In genomic region chr12:56163533-56164344, GRCh38 we compare ENCODE assay signal across 15 cellular contexts. TPM values are rescaled to one million over a fixed set of nuclear protein-coding genes. Genes with fewer than 3 reads are reported as not detected.
DNase-seq lines count a peak whose midpoint lies in the region; ATAC-seq, FAIRE-seq and TF ChIP-seq lines count a peak whose summit lies in the region.
"Had no signal": no experiment of that assay in that cellular context is flagged by ENCODE, and none has a peak within 500 bp of the region (broad histone marks: within the 10 kb centered on the region; RNA-seq: fewer than 3 reads in every experiment).

No MANE protein-coding gene starts in this region.

- FAIRE-seq in GM12891 (lab: Jason Lieb, UNC): no peak

- POLR2A ChIA-PET in PC-3 (lab: Charles Lee; ENCODE audit: unreplicated experiment): interaction anchor here (0.7 kb wide), 1 partner anchor 20 kb away, joined by 4 read pairs; no protein-coding TSS in a partner anchor

- DNase-seq in GM12891 (ENCODE audit: insufficient read length, low spot score): no peak
- DNase-seq in M059J (ENCODE audit: low read depth): peak; percentile 25
- DNase-seq in effector memory CD8-positive, alpha-beta T cell: no peak
- no peak for DNase-seq in sigmoid colon
- no peak for DNase-seq in DMS153 (lab: John Stamatoyannopoulos, UW)
- no peak for DNase-seq in PC-3
- DNase-seq in dedifferentiated amniotic fluid mesenchymal stem cell (ENCODE audit: extremely low spot score): no peak
- no peak for DNase-seq in ecto neural progenitor cell (ENCODE audit: low spot score)
- DNase-seq: activated gamma-delta T cell, GDM1, heart right ventricle, lower lobe of right lung, NCI-H2171 had no signal

- CTCF ChIA-PET in PC-3 (lab: Charles Lee): interaction anchor here (0.5 kb wide), 1 partner anchor 36 kb away, joined by 4 read pairs; the partner anchor contains the start of gene ESYT1

- H3K9me3 ChIP-seq in sigmoid colon (no peaks in the 10 kb centered on the region), PC-3 (ENCODE audit: low read length) (no peaks in the 10 kb centered on the region)
- H3K9me3 ChIP-seq: heart right ventricle, lower lobe of right lung had no signal

- H2AFZ ChIP-seq in PC-3 (ENCODE audit: low read length): no peak overlapping the region

- H3K27me3 ChIP-seq in sigmoid colon (no peaks in the 10 kb centered on the region), PC-3 (ENCODE audit: low read length) (no peaks in the 10 kb centered on the region)
- H3K27me3 ChIP-seq: heart right ventricle had no signal

- 77 to 81% methylated on average over 11 of the region's 11 CpGs for WGBS in sigmoid colon, 2 donors

- H3F3A ChIP-seq in PC-3 (ENCODE audit: low read length, unreplicated experiment): peaks cover 13% of the 10 kb centered on the region

- no peaks in the 10 kb centered on the region for H3K27me3 Mint-ChIP-seq in effector memory CD8-positive, alpha-beta T cell

- peaks cover 0 to 45% (median 37%) of the 10 kb centered on the region in 4 donors for H3K4me1 ChIP-seq in sigmoid colon
- H3K4me1 ChIP-seq in PC-3 (ENCODE audit: insufficient read depth, low read length): peaks cover 20% of the 10 kb centered on the region

- H3K79me2 ChIP-seq in PC-3 (ENCODE audit: low read length): peaks cover 32% of the 10 kb centered on the region

- H3K27ac ChIP-seq in sigmoid colon: peak overlapping the region; percentile 93 to 99 (median 94)
- no peak overlapping the region for H3K27ac ChIP-seq in PC-3 (ENCODE audit: low read length)
- H3K27ac ChIP-seq: lower lobe of right lung had no signal

- BruUV-seq in PC-3 (replicated peaks; lab: Mats Ljungman, UMichigan): no TSS peak

- H4K20me1 ChIP-seq in PC-3 (ENCODE audit: low read length): peaks cover 32% of the 10 kb centered on the region

- no peak overlapping the region for H3K4me2 ChIP-seq in PC-3 (ENCODE audit: low read length)

- H3K4me3 ChIP-seq in sigmoid colon (no peak overlapping the region), PC-3 (ENCODE audit: low read length) (no peak overlapping the region)
- H3K4me3 ChIP-seq: heart right ventricle, lower lobe of right lung had no signal

- H3K36me3 ChIP-seq in sigmoid colon (peaks cover 43 to 92% (median 62%) of the 10 kb centered on the region in 4 donors), PC-3 (ENCODE audit: low read depth, low read length) (peaks cover 51% of the 10 kb centered on the region)

- H3K4me3 Mint-ChIP-seq in effector memory CD8-positive, alpha-beta T cell: peak overlapping the region in 1 of 2 donors; percentile 36

- no peak for TF ChIP-seq EP300 in sigmoid colon (IDR thresholded peaks at IDR 0.05)

- no peaks in the 10 kb centered on the region for H3K9me2 ChIP-seq in PC-3 (replicated peaks; ENCODE audit: low read length)

- intact Hi-C loops in sigmoid colon (cut with DNase I): no loop called here
- intact Hi-C loops in PC-3 (cut with micrococcal nuclease): no loop called here

- ATAC-seq in effector memory CD8-positive, alpha-beta T cell (replicated peaks): no peak
- no peak for ATAC-seq in PC-3
- ATAC-seq: HCT116, lower lobe of right lung, Panc1 had no signal

- TF ChIP-seq POLR2A in GM12891 (IDR thresholded peaks at IDR 0.05; ENCODE audit: low read depth, low read length): peak; percentile 67
- TF ChIP-seq POLR2A in sigmoid colon (IDR thresholded peaks at IDR 0.05): no peak

- no peaks in the 10 kb centered on the region for H3K9me3 Mint-ChIP-seq in effector memory CD8-positive, alpha-beta T cell

- peaks cover 31 to 34% of the 10 kb centered on the region in 2 donors for H3K4me1 Mint-ChIP-seq in effector memory CD8-positive, alpha-beta T cell (ENCODE audit: low read depth in 2 of 2)

- peak overlapping the region; percentile 87 to 95 for H3K27ac Mint-ChIP-seq in effector memory CD8-positive, alpha-beta T cell

- H3K9ac ChIP-seq in PC-3 (ENCODE audit: low read length): no peak overlapping the region

- TF ChIP-seq CTCF in sigmoid colon (IDR thresholded peaks at IDR 0.05) (no peak), PC-3 (conservative IDR thresholded peaks at IDR 0.05; ENCODE audit: low read depth, low read length) (no peak)

- H3K36me3 Mint-ChIP-seq in effector memory CD8-positive, alpha-beta T cell (ENCODE audit: insufficient read depth): peaks cover 91% of the 10 kb centered on the region

TF ChIP-seq in GM12891, 5 proteins besides CTCF, POLR2A, EP300 and RAD21:
- no peak for TF ChIP-seq PAX5 (IDR thresholded peaks at IDR 0.05; ENCODE audit: insufficient read depth, low read length, severe bottlenecking)
- TF ChIP-seq POLR2AphosphoS5 (IDR thresholded peaks at IDR 0.05; ENCODE audit: low read depth, low read length): peak; percentile 66
- no peak for TF ChIP-seq SPI1 (IDR thresholded peaks at IDR 0.05; ENCODE audit: low read depth, low read length)
- peak; percentile 25; the same call in 1 of the 2 replicates for TF ChIP-seq POU2F2 (IDR thresholded peaks at IDR 0.05; ENCODE audit: low read depth, low read length)

RNA-seq across cellular contexts. Expression of gene MYL6, which starts 5.6 kb away (rescaled TPM):
- polyA plus RNA-seq in GM12891 (2012; ENCODE audit: low read depth, missing spikeins): 1,391 TPM
- total RNA-seq in M059J (2014; rRNA removed; shearing (Covaris generic)): 2,913 and 3,348 TPM in 2 replicates
- total RNA-seq in sigmoid colon (1,000 to 10,000 TPM; 6,491 to 9,553 (median 8,571) TPM), PC-3 (2014; rRNA removed) (1,385 and 1,597 TPM in 2 replicates)
- polyA plus RNA-seq in sigmoid colon: 1,000 to 10,000 TPM; 3,150 to 7,537 (median 5,524) TPM

RNA-seq across cellular contexts. Expression of gene MYL6B, which starts 11.4 kb away (rescaled TPM):
- 125 TPM for polyA plus RNA-seq in GM12891 (2012; ENCODE audit: low read depth, missing spikeins)
- total RNA-seq in M059J (2014; rRNA removed; shearing (Covaris generic)): 84.5 and 88.7 TPM in 2 replicates
- total RNA-seq in sigmoid colon: 10 to 100 TPM; 37.7 to 90.6 (median 64.1) TPM
- polyA plus RNA-seq in sigmoid colon: 10 to 100 TPM; 26.4 to 63.7 (median 32.3) TPM
- 153 and 178 TPM in 2 replicates for total RNA-seq in PC-3 (2014; rRNA removed)

RNA-seq across cellular contexts. Expression of gene SMARCC2, which starts 25.5 kb away (rescaled TPM):
- 35.4 TPM for polyA plus RNA-seq in GM12891 (2012; ENCODE audit: low read depth, missing spikeins)
- total RNA-seq in M059J (2014; rRNA removed; shearing (Covaris generic)): 32.4 and 34.5 TPM in 2 replicates
- total RNA-seq in sigmoid colon (100 to 1,000 TPM in 1 of 4 donors, 10 to 100 TPM in 3; 55.7 to 135 (median 70.7) TPM), PC-3 (2014; rRNA removed) (38.4 and 39.4 TPM in 2 replicates)
- polyA plus RNA-seq in sigmoid colon: 10 to 100 TPM; 18.0 to 44.4 (median 18.3) TPM

RNA-seq across cellular contexts. Expression of gene ESYT1, which starts 35.7 kb away (rescaled TPM):
- polyA plus RNA-seq in GM12891 (2012; ENCODE audit: low read depth, missing spikeins): 39.7 TPM
- 86.5 and 117 TPM in 2 replicates for total RNA-seq in M059J (2014; rRNA removed; shearing (Covaris generic))
- total RNA-seq in sigmoid colon (100 to 1,000 TPM in 1 of 4 donors, 10 to 100 TPM in 3; 67.6 to 102 (median 88.7) TPM), PC-3 (2014; rRNA removed) (120 and 176 TPM in 2 replicates)
- polyA plus RNA-seq in sigmoid colon: 10 to 100 TPM in 2 of 3 donors, 1 to 10 TPM in 1; 9.0 to 73.9 (median 13.8) TPM

RNA-seq across cellular contexts. Expression of gene ZC3H10, which starts 45.7 kb away (rescaled TPM):
- 0.90 TPM for polyA plus RNA-seq in GM12891 (2012; ENCODE audit: low read depth, missing spikeins)
- total RNA-seq in M059J (2014; rRNA removed; shearing (Covaris generic)): 1.4 and 2.1 TPM in 2 replicates
- total RNA-seq in sigmoid colon (1 to 10 TPM; 3.9 to 6.9 (median 4.8) TPM), PC-3 (2014; rRNA removed) (4.8 and 5.6 TPM in 2 replicates)
- 1 to 10 TPM; 1.2 to 3.8 (median 1.4) TPM for polyA plus RNA-seq in sigmoid colon
